Comparison of ENCODE assay signal across 1 cellular context in genomic region chr11:36586543-36586942, GRCh38.
TF ChIP-seq lines count a peak whose summit lies in the region.

No MANE protein-coding gene starts in this region.

TF ChIP-seq in H1, 55 proteins besides CTCF, POLR2A, EP300 and RAD21 (continued from another document):
- TF ChIP-seq CHD7 (IDR thresholded peaks at IDR 0.05; ENCODE audit: insufficient replicate concordance, low read length) (no peak), USF2 (IDR thresholded peaks at IDR 0.05; ENCODE audit: low read length) (peak; percentile 62; the same call in 1 of the 2 replicates), SIX5 (IDR thresholded peaks at IDR 0.05; ENCODE audit: low read depth, low read length) (peak; percentile 45), CBX5 (IDR thresholded peaks at IDR 0.05; ENCODE audit: low read depth, low read length) (no peak)
